1 cellular context compared by ENCODE assay signal in genomic region chr1:156248323-156248683, GRCh38.
TF ChIP-seq lines count a peak whose summit lies in the region.

No MANE protein-coding gene starts in this region.

TF ChIP-seq in IMR-90, 13 proteins besides CTCF, POLR2A, EP300 and RAD21:
- TF ChIP-seq RCOR1 (IDR thresholded peaks at IDR 0.05; ENCODE audit: insufficient replicate concordance, low read length), result no peak
- TF ChIP-seq USF2 (IDR thresholded peaks at IDR 0.05; ENCODE audit: low read depth, low read length), result no peak
- no peak for TF ChIP-seq FOS (IDR thresholded peaks at IDR 0.05; ENCODE audit: low read depth, low read length)
- TF ChIP-seq ELK1 (IDR thresholded peaks at IDR 0.05; ENCODE audit: borderline replicate concordance, low read depth, low read length), result no peak
- no peak for TF ChIP-seq RFX5 (IDR thresholded peaks at IDR 0.05; ENCODE audit: low read depth, low read length)
